In the genomic region with DNA sequence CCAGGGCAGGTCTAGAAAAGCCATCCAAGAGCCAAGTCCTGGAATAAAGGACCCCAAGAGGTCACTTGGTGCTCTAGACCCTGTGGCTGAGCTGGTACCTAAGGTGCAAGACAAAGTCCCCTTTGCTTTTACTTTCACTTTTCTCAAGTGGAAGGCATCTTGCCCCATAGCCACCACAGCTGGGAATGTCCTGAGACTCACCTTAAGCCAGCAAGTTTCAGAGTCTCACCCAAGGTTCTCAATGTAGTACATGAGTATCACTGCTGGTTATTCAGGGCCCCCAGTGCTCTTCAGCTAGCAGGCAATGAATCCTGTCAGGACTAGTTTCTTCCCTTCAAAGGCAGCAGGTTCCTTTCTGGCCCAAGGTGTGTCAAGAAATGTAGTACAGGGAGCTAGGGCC, we compare ENCODE assay signal across 31 cellular contexts.
"Had no signal": no experiment of that assay in that cellular context is flagged by ENCODE, and none has a peak within 500 bp of the region (broad histone marks: within the 10 kb centered on the region; RNA-seq: fewer than 3 reads in every experiment).

No MANE protein-coding gene starts in this region.

- H3K9me3 ChIP-seq: adrenal gland, body of pancreas, breast epithelium had no signal

- DNase-seq: activated CD4-positive, alpha-beta T cell treated with anti-CD3 and anti-CD28 coated beads for 1 hour; activated CD4-positive, alpha-beta T cell treated with anti-CD3 and anti-CD28 coated beads for 48 hours; activated CD4-positive, alpha-beta T cell treated with anti-CD3 and anti-CD28 coated beads, Interleukin-2, amount 50 U/mL, for 48 hours; activated CD4-positive, CD25-positive, alpha-beta regulatory T cell; activated effector memory CD4-positive, alpha-beta T cell treated with anti-CD3 and anti-CD28 coated beads, Interleukin-2, amount 50 U/mL, for 16 hours; activated naive CD4-positive, alpha-beta T cell; activated naive CD4-positive, alpha-beta T cell treated with anti-CD3 and anti-CD28 coated beads, Interleukin-2, amount 50 U/mL, for 16 hours; activated naive CD8-positive, alpha-beta T cell treated with anti-CD3 and anti-CD28 coated beads for 36 hours; activated T-cell treated with anti-CD3 and anti-CD28 coated beads, Interleukin-2, amount 50 U/mL, for 1 hour; activated T-cell treated with anti-CD3 and anti-CD28 coated beads, Interleukin-2, amount 50 U/mL, for 72 hours; adrenal gland; body of pancreas; KG1; NCI-H1048; NCI-H1436 treated with DMSO at 0.1 percent for 48 hours; NCI-H1694 treated with DMSO at 0.1 percent for 48 hours; NCI-H2029 treated with DMSO at 0.1 percent for 48 hours; NCI-H2107; NCI-H2171; NCI-H510A; NCI-H526; NCI-H748 treated with DMSO at 0.1 percent for 48 hours; Right ventricle myocardium superior; SW 1271; T-helper 1 cell; T-helper 2 cell; T-helper 9 cell; WERI-Rb-1 had no signal

- H3K4me1 Mint-ChIP-seq: activated naive CD8-positive, alpha-beta T cell treated with anti-CD3 and anti-CD28 coated beads for 36 hours; activated T-helper 17 cell treated with anti-CD3 and anti-CD28 coated beads, Interleukin-2, amount 50 U/mL, for 72 hours had no signal

- H3K4me3 Mint-ChIP-seq: activated naive CD8-positive, alpha-beta T cell treated with anti-CD3 and anti-CD28 coated beads for 36 hours; activated T-cell treated with anti-CD3 and anti-CD28 coated beads, Interleukin-2, amount 50 U/mL, for 72 hours; activated T-helper 17 cell treated with anti-CD3 and anti-CD28 coated beads, Interleukin-2, amount 50 U/mL, for 72 hours had no signal

- H3K36me3 ChIP-seq: adrenal gland, breast epithelium, WERI-Rb-1 had no signal

- H3K4me1 ChIP-seq: body of pancreas, breast epithelium had no signal

- H3K27me3 Mint-ChIP-seq: activated T-helper 17 cell treated with anti-CD3 and anti-CD28 coated beads, Interleukin-2, amount 50 U/mL, for 72 hours had no signal

- H3K27ac ChIP-seq: adrenal gland, body of pancreas, breast epithelium, WERI-Rb-1 had no signal

- H3K36me3 Mint-ChIP-seq: activated naive CD8-positive, alpha-beta T cell treated with anti-CD3 and anti-CD28 coated beads for 36 hours had no signal

- H3K27me3 ChIP-seq: adrenal gland, body of pancreas, breast epithelium had no signal

- ATAC-seq: activated T-cell treated with anti-CD3 and anti-CD28 coated beads, Interleukin-2, amount 50 U/mL, for 72 hours; activated T-helper 17 cell treated with anti-CD3 and anti-CD28 coated beads, Interleukin-2, amount 50 U/mL, for 72 hours; body of pancreas had no signal

- H3K27ac Mint-ChIP-seq: activated naive CD8-positive, alpha-beta T cell treated with anti-CD3 and anti-CD28 coated beads for 36 hours; activated T-cell treated with anti-CD3 and anti-CD28 coated beads, Interleukin-2, amount 50 U/mL, for 72 hours; activated T-helper 17 cell treated with anti-CD3 and anti-CD28 coated beads, Interleukin-2, amount 50 U/mL, for 72 hours had no signal

- FAIRE-seq: astrocyte had no signal

- H3K4me3 ChIP-seq: adrenal gland, body of pancreas, breast epithelium had no signal
